In the genomic region with DNA sequence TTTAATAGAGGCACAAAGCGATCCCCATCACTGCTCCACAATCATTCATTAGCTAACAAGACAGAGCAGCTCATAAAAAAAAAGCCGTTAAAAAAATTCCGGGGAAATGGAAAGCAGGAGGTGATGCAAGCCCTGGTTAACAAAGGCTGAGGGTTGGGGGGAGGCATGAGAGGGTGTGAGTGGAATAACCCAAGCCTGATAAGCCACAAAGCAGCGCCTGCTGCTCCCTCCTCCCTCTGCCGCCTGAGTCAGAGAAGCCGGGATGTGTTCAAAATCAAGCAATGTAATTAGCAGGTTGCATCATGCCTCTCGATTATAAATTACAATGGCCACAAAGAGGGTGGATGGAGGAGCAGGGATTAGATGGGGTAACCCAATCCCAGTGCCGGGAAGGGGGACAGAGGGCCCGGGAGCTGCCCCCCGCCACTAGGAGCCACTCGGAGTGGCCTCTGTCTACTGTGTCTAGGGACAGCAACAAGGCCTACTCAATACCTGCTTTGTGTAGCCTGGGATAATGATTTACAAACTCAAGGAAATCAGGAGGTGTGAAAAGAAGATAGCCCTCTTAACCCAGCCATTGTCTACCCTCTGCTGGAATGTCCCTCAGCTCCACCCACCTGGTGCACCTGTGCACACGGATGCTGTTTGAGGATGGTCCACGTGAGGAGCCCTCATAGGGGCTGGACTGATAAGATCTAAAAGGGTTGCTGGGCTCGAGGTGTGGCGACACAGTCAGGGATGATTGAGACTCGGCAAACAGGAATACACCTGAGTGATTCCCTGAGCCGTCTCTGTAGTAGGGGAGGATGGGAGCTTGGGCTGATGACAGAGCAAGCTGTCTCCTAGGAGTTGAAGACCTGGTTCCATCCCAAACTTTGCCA, we compare ENCODE assay signal across 9 cellular contexts.
DNase-seq lines count a peak whose midpoint lies in the region; ATAC-seq and TF ChIP-seq lines count a peak whose summit lies in the region.
"Had no signal": no experiment of that assay in that cellular context is flagged by ENCODE, and none has a peak within 500 bp of the region (broad histone marks: within the 10 kb centered on the region; RNA-seq: fewer than 3 reads in every experiment).

No MANE protein-coding gene starts in this region.

- no peaks in the 10 kb centered on the region for H3K9me3 ChIP-seq in endodermal cell (ENCODE audit: control insufficient read depth, low read length)
- H3K9me3 ChIP-seq in effector memory CD4-positive, alpha-beta T cell (ENCODE audit: control insufficient read depth, low read length): no peaks in the 10 kb centered on the region
- H3K9me3 ChIP-seq in CD8-positive, alpha-beta T cell (ENCODE audit: low read length): no peaks in the 10 kb centered on the region

- POLR2A ChIA-PET in AG04449 (lab: Yijun Ruan, JAX): interaction anchor here (0.5 to 1.8 kb wide), 9 partner anchors 13 to 206 kb away, joined by 3 to 8 read pairs (median 4); partner anchors contain the start of gene VEGFA
- POLR2A ChIA-PET in CD8-positive, alpha-beta T cell (lab: Charles Lee): no interaction called here

- H3K4me3 ChIP-seq in AG04449 (ENCODE audit: low read depth, low read length) (no peak overlapping the region), endodermal cell (ENCODE audit: low read length) (no peak overlapping the region)
- no peak overlapping the region for H3K4me3 ChIP-seq in effector memory CD4-positive, alpha-beta T cell (ENCODE audit: insufficient read depth, low read depth, low read length, poor library complexity, severe bottlenecking)
- no peak overlapping the region for H3K4me3 ChIP-seq in CD8-positive, alpha-beta T cell (ENCODE audit: low read depth, low read length)
- H3K4me3 ChIP-seq: GM12878 had no signal

- H3K4me1 Mint-ChIP-seq in HFFc6 (ENCODE audit: low read depth) (peaks cover 35% of the 10 kb centered on the region), endodermal cell (peaks cover 20% of the 10 kb centered on the region)
- H3K4me1 Mint-ChIP-seq in effector memory CD8-positive, alpha-beta T cell (ENCODE audit: low read depth in 2 of 2): peaks cover 25 to 38% of the 10 kb centered on the region in 2 donors
- peaks cover 39% of the 10 kb centered on the region for H3K4me1 Mint-ChIP-seq in CD8-positive, alpha-beta T cell (ENCODE audit: low read depth)

- no peaks in the 10 kb centered on the region for H3K36me3 ChIP-seq in endodermal cell (ENCODE audit: control insufficient read depth, insufficient read depth, low read length)
- no peaks in the 10 kb centered on the region for H3K36me3 ChIP-seq in effector memory CD4-positive, alpha-beta T cell (ENCODE audit: control insufficient read depth, insufficient read depth, low read length)
- H3K36me3 ChIP-seq in CD8-positive, alpha-beta T cell (ENCODE audit: insufficient read depth, low read length): no peaks in the 10 kb centered on the region

- DNase-seq in AG04449 (ENCODE audit: low read depth, low spot score): peak; percentile 81
- peak; percentile 69 for DNase-seq in HFFc6
- peak; percentile 91 to 93 for DNase-seq in NOMO-1 (lab: John Stamatoyannopoulos, UW; ENCODE audit: unreplicated experiment in 2 of 2)
- DNase-seq in endodermal cell: peak; percentile 93
- DNase-seq in non-pigmented ciliary epithelial cell (ENCODE audit: low read depth): peak; percentile 78
- no peak for DNase-seq in effector memory CD4-positive, alpha-beta T cell
- no peak for DNase-seq in effector memory CD8-positive, alpha-beta T cell
- DNase-seq in CD8-positive, alpha-beta T cell: no peak

- H3K9me3 Mint-ChIP-seq in HFFc6 (no peaks in the 10 kb centered on the region), endodermal cell (no peaks in the 10 kb centered on the region)
- H3K9me3 Mint-ChIP-seq in effector memory CD8-positive, alpha-beta T cell: no peaks in the 10 kb centered on the region
- no peaks in the 10 kb centered on the region for H3K9me3 Mint-ChIP-seq in CD8-positive, alpha-beta T cell

- peaks cover 16% of the 10 kb centered on the region for H3K4me1 ChIP-seq in endodermal cell (ENCODE audit: control insufficient read depth, insufficient read depth, low read length)
- peaks cover 10% of the 10 kb centered on the region for H3K4me1 ChIP-seq in effector memory CD4-positive, alpha-beta T cell (ENCODE audit: control insufficient read depth, insufficient read depth, low read length, poor library complexity, severe bottlenecking)
- peaks cover 25% of the 10 kb centered on the region for H3K4me1 ChIP-seq in CD8-positive, alpha-beta T cell (ENCODE audit: insufficient read depth, low read length)

- H3K36me3 Mint-ChIP-seq in HFFc6 (ENCODE audit: low read depth) (no peaks in the 10 kb centered on the region), endodermal cell (ENCODE audit: low read depth) (no peaks in the 10 kb centered on the region)
- H3K36me3 Mint-ChIP-seq in effector memory CD8-positive, alpha-beta T cell (ENCODE audit: insufficient read depth): peaks cover 5% of the 10 kb centered on the region
- H3K36me3 Mint-ChIP-seq in CD8-positive, alpha-beta T cell: no peaks in the 10 kb centered on the region

- peak overlapping the region; percentile 81 for H3K9ac ChIP-seq in endodermal cell (ENCODE audit: extremely low read depth, low read length, poor library complexity, severe bottlenecking)

- ATAC-seq in effector memory CD8-positive, alpha-beta T cell (replicated peaks): no peak
- ATAC-seq in CD8-positive, alpha-beta T cell: no peak
- ATAC-seq: GM12878 had no signal

- peak overlapping the region; percentile 93 for H3K27ac ChIP-seq in endodermal cell (ENCODE audit: low read depth, low read length)
- H3K27ac ChIP-seq in effector memory CD4-positive, alpha-beta T cell (ENCODE audit: insufficient read depth, low read length, poor library complexity, severe bottlenecking): no peak overlapping the region
- H3K27ac ChIP-seq in CD8-positive, alpha-beta T cell (ENCODE audit: low read depth, low read length): no peak overlapping the region

- H3K27me3 Mint-ChIP-seq in HFFc6 (ENCODE audit: insufficient read depth): peaks cover 2% of the 10 kb centered on the region; the same call in 1 of the 2 replicates
- H3K27me3 Mint-ChIP-seq in endodermal cell (ENCODE audit: insufficient read depth): no peaks in the 10 kb centered on the region
- H3K27me3 Mint-ChIP-seq in effector memory CD8-positive, alpha-beta T cell: no peaks in the 10 kb centered on the region
- H3K27me3 Mint-ChIP-seq in CD8-positive, alpha-beta T cell (ENCODE audit: low read depth): no peaks in the 10 kb centered on the region

- no peaks in the 10 kb centered on the region for H3K27me3 ChIP-seq in endodermal cell (ENCODE audit: control insufficient read depth, insufficient read depth, low read length, poor library complexity, severe bottlenecking)
- H3K27me3 ChIP-seq in effector memory CD4-positive, alpha-beta T cell (replicated peaks; ENCODE audit: control insufficient read depth, insufficient read depth, low read length, poor library complexity, severe bottlenecking): no peaks in the 10 kb centered on the region
- no peaks in the 10 kb centered on the region for H3K27me3 ChIP-seq in CD8-positive, alpha-beta T cell (ENCODE audit: insufficient read depth, low read length)

- TF ChIP-seq CTCF in AG04449 (IDR thresholded peaks at IDR 0.05; ENCODE audit: insufficient read depth, low read length, missing control alignments) (no peak), HFFc6 (IDR thresholded peaks at IDR 0.05) (no peak), endodermal cell (conservative IDR thresholded peaks at IDR 0.05) (no peak)
- TF ChIP-seq CTCF in CD8-positive, alpha-beta T cell (IDR thresholded peaks at IDR 0.05): no peak

- H3K4me3 Mint-ChIP-seq in HFFc6: no peak overlapping the region
- H3K4me3 Mint-ChIP-seq in endodermal cell: peak overlapping the region; percentile 43
- H3K4me3 Mint-ChIP-seq in effector memory CD8-positive, alpha-beta T cell: no peak overlapping the region
- H3K4me3 Mint-ChIP-seq in CD8-positive, alpha-beta T cell: no peak overlapping the region

- intact Hi-C loops in CD8-positive, alpha-beta T cell (cut with DNase I, micrococcal nuclease): no loop called here

- H3K27ac Mint-ChIP-seq in HFFc6 (peak overlapping the region; percentile 66), endodermal cell (peak overlapping the region; percentile 99)
- H3K27ac Mint-ChIP-seq in effector memory CD8-positive, alpha-beta T cell: peak overlapping the region in 1 of 2 donors; percentile 81
- no peak overlapping the region for H3K27ac Mint-ChIP-seq in CD8-positive, alpha-beta T cell

- CTCF ChIA-PET in AG04449 (lab: Yijun Ruan, JAX): interaction anchor here (0.9 to 4.5 kb wide), 16 partner anchors 10 to 318 kb away, joined by 3 to 28 read pairs (median 4); partner anchors contain the start of gene VEGFA
- CTCF ChIA-PET in CD8-positive, alpha-beta T cell (lab: Charles Lee): interaction anchor here (1.6 kb wide), 1 partner anchor 260 kb away, joined by 3 read pairs; no protein-coding TSS in a partner anchor

- 18 to 46% methylated on average over 9 to 17 of the region's 17 CpGs for WGBS in endodermal cell (ENCODE audit: insufficient coverage in 1 of 2, insufficient read length in 1 of 2), 2 experiments

Comparison
In these comparisons a context has a peak if more than half of its experiments do, and no peak if none do; other contexts are left out.
1. DNase-seq: peak in AG04449 (single experiment), HFFc6 (single experiment), NOMO-1 (2 of 2), endodermal cell (single experiment) and non-pigmented ciliary epithelial cell (single experiment); none in effector memory CD4-positive, alpha-beta T cell (0 of 3), effector memory CD8-positive, alpha-beta T cell (0 of 3) and CD8-positive, alpha-beta T cell (0 of 7).